3 cellular contexts compared by ENCODE assay signal in genomic region chr2:86839462-86839861, GRCh38. TPM values are rescaled to one million over a fixed set of nuclear protein-coding genes. Genes with fewer than 3 reads are reported as not detected.
"Had no signal": no experiment of that assay in that cellular context is flagged by ENCODE, and none has a peak within 500 bp of the region (broad histone marks: within the 10 kb centered on the region; RNA-seq: fewer than 3 reads in every experiment).

No MANE protein-coding gene starts in this region.

RNA-seq across cellular contexts. Expression of gene CD8B, which starts 22.2 kb away (rescaled TPM):
- total RNA-seq: mammary epithelial cell, occipital lobe had no signal
- polyA plus RNA-seq: mammary epithelial cell, neural cell had no signal
